ENCODE assay signal across 9 cellular contexts in genomic region chr2:191247381-191248057, GRCh38. TPM values are rescaled to one million over a fixed set of nuclear protein-coding genes. Genes with fewer than 3 reads are reported as not detected.
DNase-seq lines count a peak whose midpoint lies in the region; ATAC-seq and TF ChIP-seq lines count a peak whose summit lies in the region.
"Had no signal": no experiment of that assay in that cellular context is flagged by ENCODE, and none has a peak within 500 bp of the region (broad histone marks: within the 10 kb centered on the region; RNA-seq: fewer than 3 reads in every experiment).

No MANE protein-coding gene starts in this region.

- BruUV-seq in PC-9 (replicated peaks; lab: Mats Ljungman, UMichigan) = TSS peak; percentile 34

- no peak overlapping the region for H3K27ac Mint-ChIP-seq in activated CD8-positive, alpha-beta T cell treated with anti-CD3 and anti-CD28 coated beads for 36 hours
- H3K27ac Mint-ChIP-seq in activated CD8-positive, alpha-beta T cell treated with anti-CD3 and anti-CD28 coated beads, Interleukin-2, amount 10 ng/mL, durations not matched to agents 7 days and 5 days = no peak overlapping the region

- H3K4me3 Mint-ChIP-seq in activated CD8-positive, alpha-beta T cell treated with anti-CD3 and anti-CD28 coated beads for 36 hours = peak overlapping the region; percentile 8
- no peak overlapping the region for H3K4me3 Mint-ChIP-seq in activated CD8-positive, alpha-beta T cell treated with anti-CD3 and anti-CD28 coated beads, Interleukin-2, amount 10 ng/mL, durations not matched to agents 7 days and 5 days

- H3K9me2 ChIP-seq in PC-9 (ENCODE audit: insufficient read depth) = no peaks in the 10 kb centered on the region

- peak overlapping the region; percentile 86 for H3K4me2 ChIP-seq in PC-9

- no peak for DNase-seq in activated CD8-positive, alpha-beta T cell treated with anti-CD3 and anti-CD28 coated beads for 36 hours
- no peak for DNase-seq in activated CD8-positive, alpha-beta T cell treated with anti-CD3 and anti-CD28 coated beads, Interleukin-2, amount 10 ng/mL, durations not matched to agents 7 days and 5 days
- DNase-seq in PC-9 (peak; percentile 37 to 76), fibroblast of pulmonary artery (ENCODE audit: low read depth) (peak; percentile 94), pulmonary artery endothelial cell (ENCODE audit: low read depth, low spot score) (peak; percentile 46), NK-92 (lab: John Stamatoyannopoulos, UW; ENCODE audit: unreplicated experiment) (no peak), DMS79 (lab: John Stamatoyannopoulos, UW) (no peak), activated T-cell treated with anti-CD3 and anti-CD28 coated beads for 4 hours (no peak)
- DNase-seq: DND-41 had no signal

- H3K4me1 ChIP-seq in PC-9 (replicated peaks; ENCODE audit: insufficient read depth) = peaks cover 28% of the 10 kb centered on the region

- H3K27me3 ChIP-seq in PC-9 (ENCODE audit: insufficient read depth, low read depth) = no peaks in the 10 kb centered on the region

- H3K9me3 Mint-ChIP-seq in activated CD8-positive, alpha-beta T cell treated with anti-CD3 and anti-CD28 coated beads for 36 hours = no peaks in the 10 kb centered on the region
- H3K9me3 Mint-ChIP-seq in activated CD8-positive, alpha-beta T cell treated with anti-CD3 and anti-CD28 coated beads, Interleukin-2, amount 10 ng/mL, durations not matched to agents 7 days and 5 days (ENCODE audit: insufficient read depth) = no peaks in the 10 kb centered on the region

- CTCF ChIA-PET in activated CD8-positive, alpha-beta T cell treated with anti-CD3 and anti-CD28 coated beads for 36 hours (lab: Charles Lee) = interaction anchor here (0.6 to 4.6 kb wide), 4 partner anchors 29 to 306 kb away, joined by 3 to 26 read pairs (median 3); no protein-coding TSS in a partner anchor
- CTCF ChIA-PET in activated CD8-positive, alpha-beta T cell treated with anti-CD3 and anti-CD28 coated beads, Interleukin-2, amount 10 ng/mL, durations not matched to agents 7 days and 5 days (lab: Charles Lee) = interaction anchor here (1.1 kb wide), 1 partner anchor 30 kb away, joined by 4 read pairs; no protein-coding TSS in a partner anchor
- CTCF ChIA-PET in PC-9 (lab: Charles Lee) = no interaction called here

- TF ChIP-seq CTCF in activated CD8-positive, alpha-beta T cell treated with anti-CD3 and anti-CD28 coated beads for 36 hours (IDR thresholded peaks at IDR 0.05) = no peak
- TF ChIP-seq CTCF in PC-9 (conservative IDR thresholded peaks at IDR 0.05) (no peak), fibroblast of pulmonary artery (IDR thresholded peaks at IDR 0.05; ENCODE audit: low read length, missing control alignments) (no peak)

- intact Hi-C loops in activated CD8-positive, alpha-beta T cell treated with anti-CD3 and anti-CD28 coated beads for 36 hours (cut with micrococcal nuclease) = loop anchor here (10.0 kb wide), 1 partner anchor 257 kb away; no protein-coding TSS in a partner anchor
- intact Hi-C loops in PC-9 (cut with micrococcal nuclease; ENCODE audit: unreplicated experiment) = loop anchor here (2.0 to 5.0 kb wide), 2 partner anchors 75 to 135 kb away; no protein-coding TSS in a partner anchor

- H4K20me1 ChIP-seq in PC-9 (ENCODE audit: insufficient read depth) = no peaks in the 10 kb centered on the region

- peak overlapping the region; percentile 92; the same call in 1 of the 2 replicates for H3K4me3 ChIP-seq in PC-9
- H3K4me3 ChIP-seq in fibroblast of pulmonary artery (replicated peaks; ENCODE audit: low read depth, low read length) = peak overlapping the region; percentile 78

- no peak overlapping the region for H2AFZ ChIP-seq in PC-9

- H3K36me3 Mint-ChIP-seq in activated CD8-positive, alpha-beta T cell treated with anti-CD3 and anti-CD28 coated beads for 36 hours (ENCODE audit: low read depth) = peaks cover 1% of the 10 kb centered on the region
- H3K36me3 Mint-ChIP-seq in activated CD8-positive, alpha-beta T cell treated with anti-CD3 and anti-CD28 coated beads, Interleukin-2, amount 10 ng/mL, durations not matched to agents 7 days and 5 days (ENCODE audit: low read depth) = no peaks in the 10 kb centered on the region

- H3K27me3 Mint-ChIP-seq in activated CD8-positive, alpha-beta T cell treated with anti-CD3 and anti-CD28 coated beads for 36 hours = peaks cover 6% of the 10 kb centered on the region
- H3K27me3 Mint-ChIP-seq in activated CD8-positive, alpha-beta T cell treated with anti-CD3 and anti-CD28 coated beads, Interleukin-2, amount 10 ng/mL, durations not matched to agents 7 days and 5 days (ENCODE audit: low read depth) = peaks cover 20% of the 10 kb centered on the region

- peaks cover 69% of the 10 kb centered on the region for H3K79me2 ChIP-seq in PC-9 (ENCODE audit: low read depth)

- H3F3A ChIP-seq in PC-9 (ENCODE audit: insufficient read depth, low read depth) = peaks cover 12% of the 10 kb centered on the region; the same call in 1 of the 2 replicates

- H3K36me3 ChIP-seq in PC-9 (ENCODE audit: low read depth) = no peaks in the 10 kb centered on the region

- no peak for ATAC-seq in activated CD8-positive, alpha-beta T cell treated with anti-CD3 and anti-CD28 coated beads for 36 hours
- no peak for ATAC-seq in activated CD8-positive, alpha-beta T cell treated with anti-CD3 and anti-CD28 coated beads, Interleukin-2, amount 10 ng/mL, durations not matched to agents 7 days and 5 days

- POLR2A ChIA-PET in activated CD8-positive, alpha-beta T cell treated with anti-CD3 and anti-CD28 coated beads for 36 hours (lab: Charles Lee) = interaction anchor here (0.9 to 1.4 kb wide), 3 partner anchors 12 to 55 kb away, joined by 3 read pairs; no protein-coding TSS in a partner anchor
- POLR2A ChIA-PET in activated CD8-positive, alpha-beta T cell treated with anti-CD3 and anti-CD28 coated beads, Interleukin-2, amount 10 ng/mL, durations not matched to agents 7 days and 5 days (lab: Charles Lee) = interaction anchor here (0.9 kb wide), 1 partner anchor 89 kb away, joined by 3 read pairs; no protein-coding TSS in a partner anchor
- POLR2A ChIA-PET in PC-9 (lab: Charles Lee; ENCODE audit: unreplicated experiment) = interaction anchor here (0.6 kb wide), 1 partner anchor 82 kb away, joined by 3 read pairs; no protein-coding TSS in a partner anchor

- H3K27ac ChIP-seq in PC-9 = peak overlapping the region; percentile 61; the same call in 1 of the 2 replicates

- peaks cover 20% of the 10 kb centered on the region for H3K4me1 Mint-ChIP-seq in activated CD8-positive, alpha-beta T cell treated with anti-CD3 and anti-CD28 coated beads for 36 hours (ENCODE audit: low read depth)
- peaks cover 11% of the 10 kb centered on the region for H3K4me1 Mint-ChIP-seq in activated CD8-positive, alpha-beta T cell treated with anti-CD3 and anti-CD28 coated beads, Interleukin-2, amount 10 ng/mL, durations not matched to agents 7 days and 5 days (ENCODE audit: low read depth)

- H3K9me3 ChIP-seq in PC-9 (ENCODE audit: insufficient read depth, low read depth) = no peaks in the 10 kb centered on the region

RNA-seq across cellular contexts. Expression of gene MYO1B, which starts 2.3 kb away (rescaled TPM):
- 10 to 100 TPM; 43.2 to 44.8 TPM for total RNA-seq in activated CD8-positive, alpha-beta T cell treated with anti-CD3 and anti-CD28 coated beads for 36 hours
- total RNA-seq in activated CD8-positive, alpha-beta T cell treated with anti-CD3 and anti-CD28 coated beads, Interleukin-2, amount 10 ng/mL, durations not matched to agents 7 days and 5 days = 1 to 10 TPM; 2.6 to 3.4 TPM
- total RNA-seq in PC-9 (2021) (48.5 and 55.0 TPM in 2 replicates), pulmonary artery endothelial cell (17.1 and 45.4 TPM in 2 replicates)

Comparison
In these comparisons a context has a peak if more than half of its experiments do, and no peak if none do; other contexts are left out.
1. DNase-seq: peak in PC-9 (2 of 2), fibroblast of pulmonary artery (single experiment) and pulmonary artery endothelial cell (single experiment); none in activated CD8-positive, alpha-beta T cell treated with anti-CD3 and anti-CD28 coated beads for 36 hours (single experiment), activated CD8-positive, alpha-beta T cell treated with anti-CD3 and anti-CD28 coated beads, Interleukin-2, amount 10 ng/mL, durations not matched to agents 7 days and 5 days (single experiment), NK-92 (single experiment), DMS79 (single experiment) and activated T-cell treated with anti-CD3 and anti-CD28 coated beads for 4 hours (single experiment).